Comparison of ENCODE assay signal across 10 cellular contexts in genomic region chr6:98823845-98824162, GRCh38. TPM values are rescaled to one million over a fixed set of nuclear protein-coding genes. Genes with fewer than 3 reads are reported as not detected.
DNase-seq lines count a peak whose midpoint lies in the region; ATAC-seq and TF ChIP-seq lines count a peak whose summit lies in the region.
"Had no signal": no experiment of that assay in that cellular context is flagged by ENCODE, and none has a peak within 500 bp of the region (broad histone marks: within the 10 kb centered on the region; RNA-seq: fewer than 3 reads in every experiment).

No MANE protein-coding gene starts in this region.

- H3K4me1 ChIP-seq in iPS-18a (ENCODE audit: control insufficient read depth, low read depth, low read length) = peaks cover 25% of the 10 kb centered on the region
- H3K4me1 ChIP-seq in smooth muscle cell (ENCODE audit: low read depth) = peaks cover 33% of the 10 kb centered on the region

- H3F3A ChIP-seq in smooth muscle cell (ENCODE audit: low read depth) = no peaks in the 10 kb centered on the region

- peaks cover 84% of the 10 kb centered on the region for H3K27me3 Mint-ChIP-seq in activated CD8-positive, alpha-beta memory T cell treated with anti-CD3 and anti-CD28 coated beads, Interleukin-2, amount 10 ng/mL, durations not matched to agents 7 days and 5 days
- peaks cover 73% of the 10 kb centered on the region for H3K27me3 Mint-ChIP-seq in activated T-helper 2 cell treated with anti-CD3 and anti-CD28 coated beads, Interferon-gamma antibody, Interleukin-2, Interleukin-4, amounts not matched to agents 10 μg/mL and 5 μg/mL and 100 μg/mL, durations not matched to agents 14 hours and 24 hours and 36 hours (ENCODE audit: low read depth)

- peaks cover 2% of the 10 kb centered on the region for H3K36me3 Mint-ChIP-seq in activated CD8-positive, alpha-beta memory T cell treated with anti-CD3 and anti-CD28 coated beads, Interleukin-2, amount 10 ng/mL, durations not matched to agents 7 days and 5 days
- H3K36me3 Mint-ChIP-seq in activated T-helper 2 cell treated with anti-CD3 and anti-CD28 coated beads, Interferon-gamma antibody, Interleukin-2, Interleukin-4, amounts not matched to agents 10 μg/mL and 5 μg/mL and 100 μg/mL, durations not matched to agents 14 hours and 24 hours and 36 hours (ENCODE audit: low read depth) = no peaks in the 10 kb centered on the region

- H3K4me3 ChIP-seq in iPS-18a (ENCODE audit: low read length) (peak overlapping the region; percentile 79), smooth muscle cell (peak overlapping the region; percentile 47)
- H3K4me3 ChIP-seq: lung had no signal

- H3K27ac ChIP-seq in iPS-18a (ENCODE audit: low read length) (no peak overlapping the region), smooth muscle cell (ENCODE audit: low read depth) (no peak overlapping the region)

- H3K9me3 ChIP-seq in iPS-18a (ENCODE audit: control insufficient read depth, low read depth, low read length) (no peaks in the 10 kb centered on the region), smooth muscle cell (replicated peaks; ENCODE audit: low read depth) (no peaks in the 10 kb centered on the region)

- H3K4me3 Mint-ChIP-seq in activated CD8-positive, alpha-beta memory T cell treated with anti-CD3 and anti-CD28 coated beads, Interleukin-2, amount 10 ng/mL, durations not matched to agents 7 days and 5 days = peak overlapping the region; percentile 60
- peak overlapping the region; percentile 38 for H3K4me3 Mint-ChIP-seq in activated T-helper 2 cell treated with anti-CD3 and anti-CD28 coated beads, Interferon-gamma antibody, Interleukin-2, Interleukin-4, amounts not matched to agents 10 μg/mL and 5 μg/mL and 100 μg/mL, durations not matched to agents 14 hours and 24 hours and 36 hours (ENCODE audit: low read depth)

- CTCF ChIA-PET in activated CD8-positive, alpha-beta memory T cell treated with anti-CD3 and anti-CD28 coated beads, Interleukin-2, amount 10 ng/mL, durations not matched to agents 7 days and 5 days (lab: Charles Lee) = no interaction called here

- no peak for TF ChIP-seq CTCF in smooth muscle cell (IDR thresholded peaks at IDR 0.05; ENCODE audit: borderline replicate concordance, insufficient read depth, poor library complexity, severe bottlenecking)

- intact Hi-C loops in activated T-helper 2 cell treated with anti-CD3 and anti-CD28 coated beads, Interferon-gamma antibody, Interleukin-2, Interleukin-4, amounts not matched to agents 10 μg/mL and 5 μg/mL and 100 μg/mL, durations not matched to agents 14 hours and 24 hours and 36 hours (cut with micrococcal nuclease) = no loop called here

- H3K9me3 Mint-ChIP-seq in activated CD8-positive, alpha-beta memory T cell treated with anti-CD3 and anti-CD28 coated beads, Interleukin-2, amount 10 ng/mL, durations not matched to agents 7 days and 5 days (ENCODE audit: low read depth) = no peaks in the 10 kb centered on the region
- H3K9me3 Mint-ChIP-seq in activated T-helper 2 cell treated with anti-CD3 and anti-CD28 coated beads, Interferon-gamma antibody, Interleukin-2, Interleukin-4, amounts not matched to agents 10 μg/mL and 5 μg/mL and 100 μg/mL, durations not matched to agents 14 hours and 24 hours and 36 hours = no peaks in the 10 kb centered on the region

- H3K9ac ChIP-seq in iPS-18a (ENCODE audit: low read length) = no peak overlapping the region
- H3K9ac ChIP-seq in smooth muscle cell (ENCODE audit: low read depth) = no peak overlapping the region

- H2AFZ ChIP-seq in smooth muscle cell (ENCODE audit: low read depth) = peak overlapping the region; percentile 72

- no peaks in the 10 kb centered on the region for H4K20me1 ChIP-seq in smooth muscle cell (ENCODE audit: low read depth)

- no peak for ATAC-seq in activated CD8-positive, alpha-beta memory T cell treated with anti-CD3 and anti-CD28 coated beads, Interleukin-2, amount 10 ng/mL, durations not matched to agents 7 days and 5 days
- no peak for ATAC-seq in HG03159 (IDR thresholded peaks at IDR 0.05; ENCODE audit: unreplicated experiment)
- ATAC-seq in HG03571 (IDR thresholded peaks at IDR 0.05; ENCODE audit: unreplicated experiment) = no peak

- H3K27me3 ChIP-seq in iPS-18a (ENCODE audit: control insufficient read depth, insufficient read depth, low read length) (peaks cover 79% of the 10 kb centered on the region), smooth muscle cell (ENCODE audit: low read depth) (peaks cover 77% of the 10 kb centered on the region)

- no peak overlapping the region for H3K27ac Mint-ChIP-seq in activated CD8-positive, alpha-beta memory T cell treated with anti-CD3 and anti-CD28 coated beads, Interleukin-2, amount 10 ng/mL, durations not matched to agents 7 days and 5 days
- peak overlapping the region; percentile 28 for H3K27ac Mint-ChIP-seq in activated T-helper 2 cell treated with anti-CD3 and anti-CD28 coated beads, Interferon-gamma antibody, Interleukin-2, Interleukin-4, amounts not matched to agents 10 μg/mL and 5 μg/mL and 100 μg/mL, durations not matched to agents 14 hours and 24 hours and 36 hours

- H3K36me3 ChIP-seq in iPS-18a (ENCODE audit: control insufficient read depth, low read depth, low read length) = no peaks in the 10 kb centered on the region
- H3K36me3 ChIP-seq in smooth muscle cell (ENCODE audit: low read depth) = no peaks in the 10 kb centered on the region

- no peaks in the 10 kb centered on the region for H3K79me2 ChIP-seq in smooth muscle cell (ENCODE audit: low read depth)

- peaks cover 14% of the 10 kb centered on the region for H3K4me1 Mint-ChIP-seq in activated CD8-positive, alpha-beta memory T cell treated with anti-CD3 and anti-CD28 coated beads, Interleukin-2, amount 10 ng/mL, durations not matched to agents 7 days and 5 days
- peaks cover 9% of the 10 kb centered on the region for H3K4me1 Mint-ChIP-seq in activated T-helper 2 cell treated with anti-CD3 and anti-CD28 coated beads, Interferon-gamma antibody, Interleukin-2, Interleukin-4, amounts not matched to agents 10 μg/mL and 5 μg/mL and 100 μg/mL, durations not matched to agents 14 hours and 24 hours and 36 hours (ENCODE audit: low read depth)

- no peak for DNase-seq in activated CD8-positive, alpha-beta memory T cell treated with anti-CD3 and anti-CD28 coated beads, Interleukin-2, amount 10 ng/mL, durations not matched to agents 7 days and 5 days
- no peak for DNase-seq in activated CD8-positive, alpha-beta memory T cell treated with anti-CD3 and anti-CD28 coated beads, Interleukin-2, amount 50 U/mL, for 48 hours
- no peak for DNase-seq in activated T-helper 2 cell treated with anti-CD3 and anti-CD28 coated beads, Interferon-gamma antibody, Interleukin-2, Interleukin-4, amounts not matched to agents 10 μg/mL and 5 μg/mL and 100 μg/mL, durations not matched to agents 14 hours and 24 hours and 36 hours (ENCODE audit: low spot score)
- DNase-seq in smooth muscle cell (lab: John Stamatoyannopoulos, UW; ENCODE audit: unreplicated experiment) = no peak
- no peak for DNase-seq in NCI-H2171 treated with DMSO at 0.1 percent for 48 hours (lab: John Stamatoyannopoulos, UW)
- DNase-seq: small intestine had no signal

- peak overlapping the region; percentile 87 for H3K4me2 ChIP-seq in smooth muscle cell

- 2% methylated on average over 8 of the region's 8 CpGs for WGBS in smooth muscle cell (ENCODE audit: low lambda C conversion rate)

RNA-seq across cellular contexts. Expression of gene POU3F2, which starts 10.6 kb away (rescaled TPM):
- not detected for total RNA-seq in activated CD8-positive, alpha-beta memory T cell treated with anti-CD3 and anti-CD28 coated beads, Interleukin-2, amount 10 ng/mL, durations not matched to agents 7 days and 5 days
- total RNA-seq in activated T-helper 2 cell treated with anti-CD3 and anti-CD28 coated beads, Interferon-gamma antibody, Interleukin-2, Interleukin-4, amounts not matched to agents 10 μg/mL and 5 μg/mL and 100 μg/mL, durations not matched to agents 14 hours and 24 hours and 36 hours = not detected in 2 replicates
- not detected in 2 replicates for total RNA-seq in smooth muscle cell
- polyA plus RNA-seq in smooth muscle cell = 0.12 TPM in 1 of 2 replicates, not detected in the other
- polyA plus RNA-seq: lung, small intestine had no signal
